Comparison of ENCODE assay signal across 26 cellular contexts in genomic region chr2:152473151-152473857, GRCh38.
DNase-seq lines count a peak whose midpoint lies in the region; ATAC-seq and TF ChIP-seq lines count a peak whose summit lies in the region.
"Had no signal": no experiment of that assay in that cellular context is flagged by ENCODE, and none has a peak within 500 bp of the region (broad histone marks: within the 10 kb centered on the region; RNA-seq: fewer than 3 reads in every experiment).

No MANE protein-coding gene starts in this region.

- H3K4me1 ChIP-seq in PC-9 (replicated peaks; ENCODE audit: insufficient read depth) (peaks cover 54% of the 10 kb centered on the region), psoas muscle (peaks cover 72% of the 10 kb centered on the region), A673 (ENCODE audit: insufficient read depth, low read length, poor library complexity, severe bottlenecking) (peaks cover 35% of the 10 kb centered on the region)

- peak overlapping the region; percentile 4 for H3K4me2 ChIP-seq in PC-9
- H3K4me2 ChIP-seq: BLaER1 had no signal

- H3K4me1 Mint-ChIP-seq in effector memory CD8-positive, alpha-beta T cell (ENCODE audit: low read depth in 2 of 2): peaks cover 2 to 5% of the 10 kb centered on the region in 2 donors

- no peak overlapping the region for H2AFZ ChIP-seq in PC-9

- H3K36me3 Mint-ChIP-seq in effector memory CD8-positive, alpha-beta T cell (ENCODE audit: insufficient read depth): no peaks in the 10 kb centered on the region
- H3K36me3 Mint-ChIP-seq: activated naive CD8-positive, alpha-beta T cell treated with anti-CD3 and anti-CD28 coated beads, Interleukin-2, amount 10 ng/mL, durations not matched to agents 7 days and 5 days; naive B cell had no signal

- H3K4me3 ChIP-seq in PC-9 (no peak overlapping the region), psoas muscle (no peak overlapping the region), A673 (ENCODE audit: low read depth, low read length, poor library complexity, severe bottlenecking) (no peak overlapping the region)
- H3K4me3 ChIP-seq: BLaER1, spleen, upper lobe of left lung had no signal

- H3K27me3 Mint-ChIP-seq in effector memory CD8-positive, alpha-beta T cell: peaks cover 0 to 8% of the 10 kb centered on the region in 2 donors
- H3K27me3 Mint-ChIP-seq: central memory CD8-positive, alpha-beta T cell; naive B cell had no signal

- no peaks in the 10 kb centered on the region for H4K20me1 ChIP-seq in PC-9 (ENCODE audit: insufficient read depth)

- H3K27me3 ChIP-seq in PC-9 (ENCODE audit: insufficient read depth, low read depth) (no peaks in the 10 kb centered on the region), psoas muscle (ENCODE audit: insufficient read depth in 3 of 3, low read length in 2 of 3) (no peaks in the 10 kb centered on the region), A673 (replicated peaks; ENCODE audit: insufficient read depth, low read depth, low read length, poor library complexity) (no peaks in the 10 kb centered on the region)
- H3K27me3 ChIP-seq: BLaER1, spleen, upper lobe of left lung had no signal

- no peak overlapping the region for H3K27ac Mint-ChIP-seq in effector memory CD8-positive, alpha-beta T cell
- H3K27ac Mint-ChIP-seq: activated naive CD8-positive, alpha-beta T cell treated with anti-CD3 and anti-CD28 coated beads, Interleukin-2, amount 10 ng/mL, durations not matched to agents 7 days and 5 days; naive B cell had no signal

- BruUV-seq in PC-9 (replicated peaks; lab: Mats Ljungman, UMichigan) (no TSS peak), A673 (replicated peaks; lab: Mats Ljungman, UMichigan) (no TSS peak)

- CTCF ChIA-PET in PC-9 (lab: Charles Lee) (no interaction called here), A673 (lab: Charles Lee) (no interaction called here)

- peak overlapping the region; percentile 40; the same call in 1 of the 2 replicates for H3K27ac ChIP-seq in PC-9
- peak overlapping the region; percentile 92 for H3K27ac ChIP-seq in psoas muscle
- no peak overlapping the region for H3K27ac ChIP-seq in A673 (ENCODE audit: low read depth, low read length, poor library complexity, severe bottlenecking)
- H3K27ac ChIP-seq: BLaER1, WERI-Rb-1 had no signal

- WGBS in psoas muscle, 3 donors: 87 to 100% (median 95%) methylated on average over 1 of the region's 1 CpG

- intact Hi-C loops in PC-9 (cut with micrococcal nuclease; ENCODE audit: unreplicated experiment) (no loop called here), psoas muscle (cut with DNase I) (no loop called here), A673 (cut with micrococcal nuclease; ENCODE audit: unreplicated experiment) (no loop called here)

- DNase-seq in Caki2 (ENCODE audit: low read depth) (peak; percentile 50), PC-9 (peak in 1 of 2 experiments; percentile 63), psoas muscle (no peak), A673 (ENCODE audit: low spot score) (no peak), RPMI8226 (no peak)
- no peak for DNase-seq in effector memory CD8-positive, alpha-beta T cell
- DNase-seq in effector CD8-positive, alpha-beta T cell (lab: John Stamatoyannopoulos, UW): no peak
- DNase-seq: activated CD4-positive, alpha-beta T cell treated with anti-CD3 and anti-CD28 coated beads for 48 hours; activated CD8-positive, alpha-beta memory T cell treated with anti-CD3 and anti-CD28 coated beads for 24 hours; activated gamma-delta T cell; activated naive CD8-positive, alpha-beta T cell treated with anti-CD3 and anti-CD28 coated beads, Interleukin-2, amount 10 ng/mL, durations not matched to agents 7 days and 5 days; activated T-cell treated with anti-CD3 and anti-CD28 coated beads, Interleukin-2, amount 50 U/mL, for 1 hour; COR-L47; H7; left cardiac atrium; mesenchymal stem cell; naive B cell; NCI-H446 treated with DMSO at 0.1 percent for 48 hours; NCI-H82; SHP77; spleen; WERI-Rb-1 had no signal

- no peaks in the 10 kb centered on the region for H3K9me3 Mint-ChIP-seq in effector memory CD8-positive, alpha-beta T cell
- H3K9me3 Mint-ChIP-seq: activated naive CD8-positive, alpha-beta T cell treated with anti-CD3 and anti-CD28 coated beads, Interleukin-2, amount 10 ng/mL, durations not matched to agents 7 days and 5 days; central memory CD8-positive, alpha-beta T cell; naive B cell had no signal

- ATAC-seq in esophagus mucosa: peak; percentile 39
- ATAC-seq in psoas muscle: no peak
- no peak for ATAC-seq in effector memory CD8-positive, alpha-beta T cell (replicated peaks)
- ATAC-seq: left cardiac atrium had no signal

- no peaks in the 10 kb centered on the region for H3K9me3 ChIP-seq in PC-9 (ENCODE audit: insufficient read depth, low read depth)
- H3K9me3 ChIP-seq in psoas muscle: no peaks in the 10 kb centered on the region
- H3K9me3 ChIP-seq in A673 (ENCODE audit: low read depth, low read length, poor library complexity, severe bottlenecking): no peaks in the 10 kb centered on the region
- H3K9me3 ChIP-seq: BLaER1, spleen, upper lobe of left lung had no signal

- H3K36me3 ChIP-seq in PC-9 (ENCODE audit: low read depth) (no peaks in the 10 kb centered on the region; the same call in 1 of the 2 replicates), psoas muscle (ENCODE audit: insufficient read depth in 1 of 2, low read depth in 1 of 2) (no peaks in the 10 kb centered on the region), A673 (ENCODE audit: insufficient read depth, low read length, poor library complexity, severe bottlenecking) (no peaks in the 10 kb centered on the region)
- H3K36me3 ChIP-seq: spleen, upper lobe of left lung, WERI-Rb-1 had no signal

- in situ Hi-C loops in Caki2 (cut with HindIII; ENCODE audit: low pct_unique_long_range_greater_than_20kb, low sequenced_read_pairs): no loop called here

- peaks cover 95% of the 10 kb centered on the region for H3K79me2 ChIP-seq in PC-9 (ENCODE audit: low read depth)

- H3K4me3 Mint-ChIP-seq in effector memory CD8-positive, alpha-beta T cell: no peak overlapping the region
- H3K4me3 Mint-ChIP-seq: activated naive CD8-positive, alpha-beta T cell treated with anti-CD3 and anti-CD28 coated beads, Interleukin-2, amount 10 ng/mL, durations not matched to agents 7 days and 5 days; central memory CD8-positive, alpha-beta T cell; naive B cell had no signal

- POLR2A ChIA-PET in PC-9 (lab: Charles Lee; ENCODE audit: unreplicated experiment) (no interaction called here), A673 (lab: Charles Lee; ENCODE audit: low non-redundant PET) (no interaction called here)

- no peak for TF ChIP-seq CTCF in PC-9 (conservative IDR thresholded peaks at IDR 0.05)
- no peak for TF ChIP-seq CTCF in psoas muscle (IDR thresholded peaks at IDR 0.05)
- TF ChIP-seq CTCF in A673 (conservative IDR thresholded peaks at IDR 0.05; ENCODE audit: low read depth, low read length): no peak

- H3K9me2 ChIP-seq in PC-9 (ENCODE audit: insufficient read depth): no peaks in the 10 kb centered on the region

- peaks cover 25% of the 10 kb centered on the region for H3F3A ChIP-seq in PC-9 (ENCODE audit: insufficient read depth, low read depth)
